ENCODE assay signal across 8 cellular contexts in the genomic region with DNA sequence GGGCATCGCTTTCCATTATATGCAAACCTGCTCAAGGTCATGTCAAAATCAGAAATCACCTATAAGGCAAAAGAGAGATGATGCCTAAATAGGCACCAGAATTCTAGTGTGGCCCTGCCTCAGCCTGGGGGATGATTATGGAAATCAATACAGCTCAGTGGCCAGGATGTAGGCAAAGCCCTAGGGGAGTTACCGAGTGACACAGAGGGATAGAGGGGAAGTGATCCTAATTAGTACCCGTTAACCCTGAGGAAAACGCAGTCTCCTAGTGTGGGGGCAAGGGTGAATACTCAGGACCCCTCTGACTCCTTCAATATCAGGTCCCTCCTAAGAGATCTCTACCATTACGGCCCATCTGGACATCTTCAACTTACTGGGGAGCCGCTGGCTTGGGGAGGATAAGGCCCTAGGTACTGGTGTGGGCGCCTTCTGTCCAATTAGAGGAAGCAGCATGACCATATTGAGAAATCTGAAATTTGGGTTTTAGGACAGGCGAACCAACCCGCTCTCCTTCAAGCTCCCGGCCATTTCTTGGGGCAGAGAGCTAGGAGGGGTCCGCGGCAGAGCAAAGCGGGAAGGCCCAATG. TPM values are rescaled to one million over a fixed set of nuclear protein-coding genes. Genes with fewer than 3 reads are reported as not detected.
DNase-seq lines count a peak whose midpoint lies in the region; TF ChIP-seq lines count a peak whose summit lies in the region.

No MANE protein-coding gene starts in this region.

- H3K4me3 ChIP-seq in MG63 (peak overlapping the region; percentile 79), mesenchymal stem cell (ENCODE audit: insufficient read depth in 1 of 2, low read depth in 1 of 2, low read length in 2 of 2) (peak overlapping the region; percentile 87 to 88), vagina (peak overlapping the region; percentile 73 to 99)

- no peak overlapping the region for H2BK5ac ChIP-seq in mesenchymal stem cell (ENCODE audit: low read depth, low read length, poor library complexity, severe bottlenecking)

- H2AFZ ChIP-seq in mesenchymal stem cell (ENCODE audit: low read depth, low read length), result peak overlapping the region; percentile 48

- TF ChIP-seq POLR2A in vagina (IDR thresholded peaks at IDR 0.05), result no peak

- H3K27me3 ChIP-seq in MG63 (no peaks in the 10 kb centered on the region), mesenchymal stem cell (ENCODE audit: control insufficient read depth in 1 of 2, insufficient read depth in 1 of 2, low read length in 2 of 2) (no peaks in the 10 kb centered on the region), vagina (no peaks in the 10 kb centered on the region)

- peaks cover 17% of the 10 kb centered on the region for H3K36me3 Mint-ChIP-seq in activated CD4-positive, alpha-beta T cell treated with anti-CD3 and anti-CD28 coated beads, Interleukin-2, amount 10 ng/mL, durations not matched to agents 24 days and 14 days (ENCODE audit: low read depth)

- TF ChIP-seq CTCF in vagina (IDR thresholded peaks at IDR 0.05), result no peak

- H3K27ac Mint-ChIP-seq in activated CD4-positive, alpha-beta T cell treated with anti-CD3 and anti-CD28 coated beads, Interleukin-2, amount 10 ng/mL, durations not matched to agents 24 days and 14 days, result peak overlapping the region; percentile 66

- H2BK120ac ChIP-seq in mesenchymal stem cell (ENCODE audit: low read depth, low read length), result peak overlapping the region; percentile 35

- no peak overlapping the region for H2BK15ac ChIP-seq in mesenchymal stem cell (ENCODE audit: low read depth, poor library complexity, severe bottlenecking)

- peaks cover 15% of the 10 kb centered on the region for H3K4me1 Mint-ChIP-seq in activated CD4-positive, alpha-beta T cell treated with anti-CD3 and anti-CD28 coated beads, Interleukin-2, amount 10 ng/mL, durations not matched to agents 24 days and 14 days

- peak overlapping the region in 1 of 2 experiments; percentile 31 for H3K18ac ChIP-seq in mesenchymal stem cell (ENCODE audit: low read depth in 1 of 2, low read length in 2 of 2)

- H3K23ac ChIP-seq in mesenchymal stem cell (ENCODE audit: low read length in 2 of 2), result peak overlapping the region in 1 of 2 experiments; percentile 70

- H3K4ac ChIP-seq in mesenchymal stem cell (ENCODE audit: low read depth in 1 of 2, low read length in 2 of 2), result peak overlapping the region in 1 of 2 experiments; percentile 60

- no peaks in the 10 kb centered on the region for H3K9me3 ChIP-seq in MG63
- no peaks in the 10 kb centered on the region for H3K9me3 ChIP-seq in mesenchymal stem cell (ENCODE audit: control insufficient read depth, low read length)
- H3K9me3 ChIP-seq in vagina, result no peaks in the 10 kb centered on the region

- no peak overlapping the region for H2AK5ac ChIP-seq in mesenchymal stem cell (ENCODE audit: low read length, severe bottlenecking)

- H3K9me3 Mint-ChIP-seq in activated CD4-positive, alpha-beta T cell treated with anti-CD3 and anti-CD28 coated beads, Interleukin-2, amount 10 ng/mL, durations not matched to agents 24 days and 14 days, result no peaks in the 10 kb centered on the region

- H3K79me1 ChIP-seq in mesenchymal stem cell (replicated peaks; ENCODE audit: low read length, poor library complexity, severe bottlenecking), result peaks cover 10% of the 10 kb centered on the region

- 34% methylated on average over 11 of the region's 13 CpGs for WGBS in mesenchymal stem cell

- H3K4me2 ChIP-seq in mesenchymal stem cell (ENCODE audit: low read length, poor library complexity, severe bottlenecking), result peak overlapping the region; percentile 75

- DNase-seq in activated CD4-positive, alpha-beta T cell treated with anti-CD3 and anti-CD28 coated beads, Interleukin-2, amount 10 ng/mL, durations not matched to agents 24 days and 14 days, result no peak
- no peak for DNase-seq in activated CD4-positive, alpha-beta T cell treated with anti-CD3 and anti-CD28 coated beads for 1 hour
- no peak for DNase-seq in MG63
- DNase-seq in cerebellum (ENCODE audit: low spot score), result peak; percentile 46
- no peak for DNase-seq in mesenchymal stem cell
- no peak for DNase-seq in vagina (ENCODE audit: extremely low spot score in 2 of 2)
- no peak for DNase-seq in UCSD-AML1 (lab: John Stamatoyannopoulos, UW; ENCODE audit: unreplicated experiment)
- DNase-seq in stimulated activated naive CD4-positive, alpha-beta T cell treated with Interleukin-2 at 50 U/mL for 16 hours (lab: John Stamatoyannopoulos, UW), result no peak

- H3K4me1 ChIP-seq in mesenchymal stem cell (ENCODE audit: control insufficient read depth, insufficient read depth, low read depth, low read length) (peaks cover 6% of the 10 kb centered on the region), vagina (peaks cover 20% of the 10 kb centered on the region)

- H2BK12ac ChIP-seq in mesenchymal stem cell (ENCODE audit: low read length in 2 of 2), result no peak overlapping the region

- H3K36me3 ChIP-seq in MG63, result peaks cover 23% of the 10 kb centered on the region
- H3K36me3 ChIP-seq in mesenchymal stem cell (ENCODE audit: control insufficient read depth in 1 of 2, insufficient read depth in 2 of 2, low read depth in 1 of 2, low read length in 2 of 2), result peaks cover 11 to 37% of the 10 kb centered on the region in 2 experiments
- peaks cover 0 to 16% of the 10 kb centered on the region in 2 donors for H3K36me3 ChIP-seq in vagina

- peak overlapping the region; percentile 88 for H3K9ac ChIP-seq in mesenchymal stem cell (ENCODE audit: low read length)

- H3K14ac ChIP-seq in mesenchymal stem cell (ENCODE audit: low read length in 2 of 2), result no peak overlapping the region

- H3K27ac ChIP-seq in mesenchymal stem cell (ENCODE audit: low read length, poor library complexity, severe bottlenecking) (no peak overlapping the region), vagina (peak overlapping the region; percentile 74)

- H3K4me3 Mint-ChIP-seq in activated CD4-positive, alpha-beta T cell treated with anti-CD3 and anti-CD28 coated beads, Interleukin-2, amount 10 ng/mL, durations not matched to agents 24 days and 14 days, result peak overlapping the region; percentile 85

- no peak overlapping the region for H4K91ac ChIP-seq in mesenchymal stem cell (ENCODE audit: low read length)

- H3K27me3 Mint-ChIP-seq in activated CD4-positive, alpha-beta T cell treated with anti-CD3 and anti-CD28 coated beads, Interleukin-2, amount 10 ng/mL, durations not matched to agents 24 days and 14 days, result peaks cover 8% of the 10 kb centered on the region

- intact Hi-C loops in activated CD4-positive, alpha-beta T cell treated with anti-CD3 and anti-CD28 coated beads, Interleukin-2, amount 10 ng/mL, durations not matched to agents 24 days and 14 days (cut with micrococcal nuclease), result no loop called here
- intact Hi-C loops in vagina (cut with DNase I), result no loop called here

- H4K8ac ChIP-seq in mesenchymal stem cell (ENCODE audit: low read length), result peak overlapping the region; percentile 65

RNA-seq across cellular contexts. Expression of a gene that starts 0.7 kb away (rescaled TPM):
- total RNA-seq in activated CD4-positive, alpha-beta T cell treated with anti-CD3 and anti-CD28 coated beads, Interleukin-2, amount 10 ng/mL, durations not matched to agents 24 days and 14 days, result 46.2 and 47.3 TPM in 2 replicates
- 69.3 and 124 TPM in 2 replicates for total RNA-seq in MG63 (2014; rRNA removed; shearing (Covaris generic); ENCODE audit: low replicate concordance)
- 74.9 TPM for total RNA-seq in cerebellum
- polyA plus RNA-seq in mesenchymal stem cell (2013, experiment 1 of 2), result 50.3 TPM
- polyA plus RNA-seq in mesenchymal stem cell (2013, experiment 2 of 2), result 50.3 TPM
- 71.5 TPM for total RNA-seq in vagina

RNA-seq across cellular contexts. Expression of a gene that starts 2.3 kb away (rescaled TPM):
- total RNA-seq in activated CD4-positive, alpha-beta T cell treated with anti-CD3 and anti-CD28 coated beads, Interleukin-2, amount 10 ng/mL, durations not matched to agents 24 days and 14 days, result not detected in 2 replicates
- total RNA-seq in MG63 (2014; rRNA removed; shearing (Covaris generic); ENCODE audit: low replicate concordance), result not detected in 2 replicates
- not detected for total RNA-seq in cerebellum
- not detected for polyA plus RNA-seq in mesenchymal stem cell (2013, experiment 1 of 2)
- polyA plus RNA-seq in mesenchymal stem cell (2013, experiment 2 of 2), result 0.03 TPM
- total RNA-seq in vagina, result not detected

RNA-seq across cellular contexts. Expression of a gene that starts 22.5 kb away (rescaled TPM):
- total RNA-seq in activated CD4-positive, alpha-beta T cell treated with anti-CD3 and anti-CD28 coated beads, Interleukin-2, amount 10 ng/mL, durations not matched to agents 24 days and 14 days, result 0.31 and 0.47 TPM in 2 replicates
- total RNA-seq in MG63 (2014; rRNA removed; shearing (Covaris generic); ENCODE audit: low replicate concordance), result 191 and 258 TPM in 2 replicates
- total RNA-seq in cerebellum (26.5 TPM), vagina (53.5 TPM)
- 641 TPM for polyA plus RNA-seq in mesenchymal stem cell (2013, experiment 1 of 2)
- 626 TPM for polyA plus RNA-seq in mesenchymal stem cell (2013, experiment 2 of 2)

RNA-seq across cellular contexts. Expression of a gene that starts 23.6 kb away (rescaled TPM):
- 4.1 and 5.9 TPM in 2 replicates for total RNA-seq in activated CD4-positive, alpha-beta T cell treated with anti-CD3 and anti-CD28 coated beads, Interleukin-2, amount 10 ng/mL, durations not matched to agents 24 days and 14 days
- 66.5 and 123 TPM in 2 replicates for total RNA-seq in MG63 (2014; rRNA removed; shearing (Covaris generic); ENCODE audit: low replicate concordance)
- total RNA-seq in cerebellum (17.1 TPM), vagina (11.5 TPM)
- 63.6 TPM for polyA plus RNA-seq in mesenchymal stem cell (2013, experiment 1 of 2)
- 62.2 TPM for polyA plus RNA-seq in mesenchymal stem cell (2013, experiment 2 of 2)

RNA-seq across cellular contexts. Expression of a gene that starts 29.9 kb away (rescaled TPM):
- total RNA-seq in activated CD4-positive, alpha-beta T cell treated with anti-CD3 and anti-CD28 coated beads, Interleukin-2, amount 10 ng/mL, durations not matched to agents 24 days and 14 days, result 22.6 and 22.8 TPM in 2 replicates
- 10.9 and 13.3 TPM in 2 replicates for total RNA-seq in MG63 (2014; rRNA removed; shearing (Covaris generic); ENCODE audit: low replicate concordance)
- 55.2 TPM for total RNA-seq in cerebellum
- polyA plus RNA-seq in mesenchymal stem cell (2013, experiment 1 of 2), result 2.7 TPM
- polyA plus RNA-seq in mesenchymal stem cell (2013, experiment 2 of 2), result 2.6 TPM
- total RNA-seq in vagina, result 15.2 TPM

Comparison
In these comparisons a context has a peak if more than half of its experiments do, and no peak if none do; other contexts are left out.
1. RNA of a gene that starts 22.5 kb away (total RNA-seq): 191 to 258 TPM in MG63, 53.5 TPM in vagina (single experiment) and 26.5 TPM in cerebellum (single experiment); 0.31 to 0.47 TPM in activated CD4-positive, alpha-beta T cell treated with anti-CD3 and anti-CD28 coated beads, Interleukin-2, amount 10 ng/mL, durations not matched to agents 24 days and 14 days; every median in the first group is over 10 times any median in the second.
2. Peak in every context shown above with its lines, with median percentiles within 50 percentile points of each other: H3K4me3 ChIP-seq.